29 cellular contexts compared by ENCODE assay signal in the genomic region with DNA sequence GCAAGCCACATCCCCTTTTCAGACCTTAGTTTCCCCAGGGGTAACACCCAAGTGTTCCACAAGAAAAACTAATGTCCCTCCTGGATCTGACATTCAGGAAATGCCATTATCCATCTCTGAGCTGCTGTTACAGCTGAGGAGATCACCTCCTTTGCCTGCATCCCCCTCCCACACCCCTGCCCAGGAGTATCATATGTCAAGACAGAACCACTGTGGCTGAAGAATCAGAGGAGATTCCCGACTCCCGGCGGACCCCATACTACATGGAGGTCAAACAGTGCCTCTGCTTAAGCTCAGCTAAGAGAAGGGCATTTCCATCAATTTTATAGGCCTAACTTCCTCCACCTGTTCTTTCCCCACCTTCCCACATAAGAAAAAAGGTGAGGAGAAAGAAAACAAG. TPM values are rescaled to one million over a fixed set of nuclear protein-coding genes. Genes with fewer than 3 reads are reported as not detected.
"Had no signal": no experiment of that assay in that cellular context is flagged by ENCODE, and none has a peak within 500 bp of the region (broad histone marks: within the 10 kb centered on the region; RNA-seq: fewer than 3 reads in every experiment).

No MANE protein-coding gene starts in this region.

- H3K27ac ChIP-seq: stomach, suprapubic skin, testis, thoracic aorta, thyroid gland, tibial artery, tibial nerve, transverse colon, upper lobe of left lung, upper lobe of right lung, uterus, vagina had no signal

- H3K36me3 Mint-ChIP-seq: stimulated activated effector memory CD8-positive, alpha-beta T cell treated with anti-CD3 and anti-CD28 coated beads, Interleukin-12 subunit alpha, Interleukin-12 subunit beta, amount 100 ng/mL, for 72 hours; stimulated activated memory B cell treated with anti-CD40 and anti-IgM and Interleukin-4, amounts not matched to agents 10 μg/mL and 1 μg/mL and 100 μg/mL, for 72 hours; stimulated activated naive B cell treated with anti-CD40 and anti-IgM and Interleukin-4, amounts not matched to agents 10 μg/mL and 1 μg/mL and 100 μg/mL, for 72 hours; type B pancreatic cell had no signal

- H3K4me1 ChIP-seq: stomach, suprapubic skin, testis, thyroid gland, tibial artery, tibial nerve, transverse colon, upper lobe of left lung, upper lobe of right lung, uterus, vagina had no signal

- DNase-seq: stimulated activated CD4-positive, alpha-beta T cell treated with anti-CD3 and anti-CD28 coated beads, Interleukin-2, amount 100 ng/mL, for 48 hours; stimulated activated CD4-positive, alpha-beta T cell treated with anti-CD3 and anti-CD28 coated beads, Interleukin-4, amount 100 ng/mL, for 1 hour; stimulated activated CD4-positive, alpha-beta T cell treated with anti-CD3 and anti-CD28 coated beads, Interleukin-4, amount 100 ng/mL, for 24 hours; stimulated activated CD4-positive, alpha-beta T cell treated with anti-CD3 and anti-CD28 coated beads, Interleukin-4, amount 100 ng/mL, for 4 hours; stimulated activated CD8-positive, alpha-beta memory T cell treated with anti-CD3 and anti-CD28 coated beads, Interleukin-4, amount 100 ng/mL, for 48 hours; stimulated activated naive B cell treated with anti-CD40 and anti-IgM and Interleukin-4, amounts not matched to agents 10 μg/mL and 1 μg/mL and 100 μg/mL, for 72 hours; stimulated activated naive CD4-positive, alpha-beta T cell; stimulated activated naive CD4-positive, alpha-beta T cell treated with Interleukin-2 at 50 U/mL for 16 hours; stimulated activated naive CD8-positive, alpha-beta T cell treated with anti-CD3 and anti-CD28 coated beads, Interleukin-15, amount 100 ng/mL, for 72 hours; stimulated activated naive CD8-positive, alpha-beta T cell treated with anti-CD3 and anti-CD28 coated beads, Interleukin-15, Interleukin-2, amounts not matched to agents 100 U/mL and 50 U/mL, for 24 hours; stomach; substantia nigra; testis; thyroid gland; tibial artery; transverse colon; trophoblast cell; upper lobe of left lung; upper lobe of right lung; uterus had no signal

- H3K27me3 ChIP-seq: testis, thyroid gland, tibial nerve, upper lobe of left lung, uterus, vagina had no signal

- H3K9me3 ChIP-seq: suprapubic skin, testis, thoracic aorta, thyroid gland, tibial nerve, transverse colon, upper lobe of left lung, upper lobe of right lung, uterus, vagina had no signal

- H3K9me3 Mint-ChIP-seq: stimulated activated naive CD8-positive, alpha-beta T cell treated with anti-CD3 and anti-CD28 coated beads, Interleukin-15, Interleukin-2, amounts not matched to agents 100 ng/mL and 50 ng/mL, for 24 hours had no signal

- H3K36me3 ChIP-seq: stomach, suprapubic skin, thoracic aorta, thyroid gland, tibial artery, tibial nerve, transverse colon, upper lobe of left lung, upper lobe of right lung, uterus, vagina had no signal

- ATAC-seq: stimulated activated effector memory CD8-positive, alpha-beta T cell treated with anti-CD3 and anti-CD28 coated beads, Interleukin-12 subunit alpha, Interleukin-12 subunit beta, amount 100 ng/mL, for 72 hours; stimulated activated memory B cell treated with anti-CD40 and anti-IgM and Interleukin-4, amounts not matched to agents 10 μg/mL and 1 μg/mL and 100 μg/mL, for 72 hours; stimulated activated naive B cell treated with anti-CD40 and anti-IgM and Interleukin-4, amounts not matched to agents 10 μg/mL and 1 μg/mL and 100 μg/mL, for 72 hours; stimulated activated naive CD8-positive, alpha-beta T cell treated with anti-CD3 and anti-CD28 coated beads, Interleukin-15, amount 100 ng/mL, for 72 hours; stimulated activated naive CD8-positive, alpha-beta T cell treated with anti-CD3 and anti-CD28 coated beads, Interleukin-15, Interleukin-2, amounts not matched to agents 100 U/mL and 50 U/mL, for 24 hours; upper lobe of right lung had no signal

- H3K27me3 Mint-ChIP-seq: stimulated activated memory B cell treated with anti-CD40 and anti-IgM and Interleukin-4, amounts not matched to agents 10 μg/mL and 1 μg/mL and 100 μg/mL, for 72 hours had no signal

- H3K4me3 Mint-ChIP-seq: stimulated activated effector memory CD8-positive, alpha-beta T cell treated with anti-CD3 and anti-CD28 coated beads, Interleukin-12 subunit alpha, Interleukin-12 subunit beta, amount 100 ng/mL, for 72 hours; stimulated activated memory B cell treated with anti-CD40 and anti-IgM and Interleukin-4, amounts not matched to agents 10 μg/mL and 1 μg/mL and 100 μg/mL, for 72 hours; stimulated activated naive B cell treated with anti-CD40 and anti-IgM and Interleukin-4, amounts not matched to agents 10 μg/mL and 1 μg/mL and 100 μg/mL, for 72 hours; stimulated activated naive CD8-positive, alpha-beta T cell treated with anti-CD3 and anti-CD28 coated beads, Interleukin-15, amount 100 ng/mL, for 72 hours; stimulated activated naive CD8-positive, alpha-beta T cell treated with anti-CD3 and anti-CD28 coated beads, Interleukin-15, Interleukin-2, amounts not matched to agents 100 ng/mL and 50 ng/mL, for 24 hours; type B pancreatic cell had no signal

- H3K27ac Mint-ChIP-seq: stimulated activated effector memory CD8-positive, alpha-beta T cell treated with anti-CD3 and anti-CD28 coated beads, Interleukin-12 subunit alpha, Interleukin-12 subunit beta, amount 100 ng/mL, for 72 hours; stimulated activated memory B cell treated with anti-CD40 and anti-IgM and Interleukin-4, amounts not matched to agents 10 μg/mL and 1 μg/mL and 100 μg/mL, for 72 hours; stimulated activated naive B cell treated with anti-CD40 and anti-IgM and Interleukin-4, amounts not matched to agents 10 μg/mL and 1 μg/mL and 100 μg/mL, for 72 hours; stimulated activated naive CD8-positive, alpha-beta T cell treated with anti-CD3 and anti-CD28 coated beads, Interleukin-15, amount 100 ng/mL, for 72 hours; stimulated activated naive CD8-positive, alpha-beta T cell treated with anti-CD3 and anti-CD28 coated beads, Interleukin-15, Interleukin-2, amounts not matched to agents 100 ng/mL and 50 ng/mL, for 24 hours; type B pancreatic cell had no signal

- H3K4me1 Mint-ChIP-seq: stimulated activated effector memory CD8-positive, alpha-beta T cell treated with anti-CD3 and anti-CD28 coated beads, Interleukin-12 subunit alpha, Interleukin-12 subunit beta, amount 100 ng/mL, for 72 hours; stimulated activated memory B cell treated with anti-CD40 and anti-IgM and Interleukin-4, amounts not matched to agents 10 μg/mL and 1 μg/mL and 100 μg/mL, for 72 hours; stimulated activated naive B cell treated with anti-CD40 and anti-IgM and Interleukin-4, amounts not matched to agents 10 μg/mL and 1 μg/mL and 100 μg/mL, for 72 hours; stimulated activated naive CD8-positive, alpha-beta T cell treated with anti-CD3 and anti-CD28 coated beads, Interleukin-15, amount 100 ng/mL, for 72 hours had no signal

- H3K4me3 ChIP-seq: stomach, suprapubic skin, testis, thoracic aorta, thyroid gland, tibial artery, tibial nerve, transverse colon, upper lobe of left lung, upper lobe of right lung, uterus, vagina had no signal

RNA-seq across cellular contexts. Expression of gene LRFN2, which starts 36.8 kb away (rescaled TPM):
- total RNA-seq: stomach, subcutaneous adipose tissue, suprapubic skin, thoracic aorta, tibial nerve, upper lobe of right lung, vagina had no signal
